ENCODE assay signal across 8 cellular contexts in the genomic region with DNA sequence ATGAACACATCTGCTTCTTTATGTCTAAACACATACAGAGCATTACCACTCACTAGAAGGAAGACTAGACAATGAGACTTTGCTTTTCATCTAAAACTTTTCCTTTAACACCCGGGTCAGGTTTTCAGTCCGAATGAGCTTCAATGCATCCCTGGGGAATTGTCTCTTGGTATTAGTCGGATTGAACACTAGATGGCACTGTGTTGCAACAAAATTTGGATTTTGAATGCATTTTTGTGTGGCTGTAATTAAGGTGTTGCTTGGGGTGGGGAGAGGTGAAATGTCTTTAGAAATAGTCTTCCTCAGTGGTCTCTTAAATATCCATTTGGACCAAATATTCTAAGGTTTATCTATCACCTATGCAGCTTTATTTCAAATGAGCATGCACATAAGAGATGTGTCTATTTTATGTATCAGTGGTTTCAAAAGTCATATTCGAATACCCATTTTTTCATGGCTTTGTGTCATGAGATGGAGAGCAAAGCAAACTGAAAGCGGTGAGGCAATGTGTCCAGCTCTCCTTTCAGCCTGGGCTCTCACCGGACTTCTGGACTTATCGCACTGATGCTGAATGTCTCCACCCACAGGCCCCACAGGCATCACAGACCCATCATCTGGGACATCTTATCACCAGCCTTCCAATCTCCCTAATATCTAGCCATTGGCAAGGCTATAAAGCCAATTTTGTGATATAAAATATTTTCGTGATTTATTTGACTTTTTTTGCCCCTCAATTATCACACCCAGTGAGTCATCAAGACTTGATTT.
DNase-seq lines count a peak whose midpoint lies in the region; ATAC-seq and TF ChIP-seq lines count a peak whose summit lies in the region.

No MANE protein-coding gene starts in this region.

- H3K9me3 Mint-ChIP-seq in activated CD4-positive, alpha-beta T cell treated with anti-CD3 and anti-CD28 coated beads for 36 hours (ENCODE audit: low read depth), result peaks cover 2% of the 10 kb centered on the region
- H3K9me3 Mint-ChIP-seq in stimulated activated naive CD8-positive, alpha-beta T cell treated with anti-CD3 and anti-CD28 coated beads, Interleukin-15, amount 100 ng/mL, for 72 hours, result peaks cover 0 to 3% of the 10 kb centered on the region in 2 donors

- in situ Hi-C loops in astrocyte of the spinal cord (cut with HindIII; ENCODE audit: low sequenced_read_pairs), result no loop called here

- CTCF ChIA-PET in activated CD4-positive, alpha-beta T cell treated with anti-CD3 and anti-CD28 coated beads for 36 hours (lab: Charles Lee), result interaction anchor here (0.6 to 3.1 kb wide), 39 partner anchors 9 to 1534 kb away, joined by 3 to 17 read pairs (median 4); no protein-coding TSS in a partner anchor

- peak overlapping the region; percentile 51 for H3K27ac Mint-ChIP-seq in activated CD4-positive, alpha-beta T cell treated with anti-CD3 and anti-CD28 coated beads for 36 hours
- H3K27ac Mint-ChIP-seq in stimulated activated naive CD8-positive, alpha-beta T cell treated with anti-CD3 and anti-CD28 coated beads, Interleukin-15, amount 100 ng/mL, for 72 hours, result peak overlapping the region; percentile 28 to 94

- intact Hi-C loops in activated CD4-positive, alpha-beta T cell treated with anti-CD3 and anti-CD28 coated beads for 36 hours (cut with DNase I, micrococcal nuclease), result loop anchor here (1.0 to 5.0 kb wide), 11 partner anchors 225 to 1335 kb away; no protein-coding TSS in a partner anchor

- POLR2A ChIA-PET in activated CD4-positive, alpha-beta T cell treated with anti-CD3 and anti-CD28 coated beads for 36 hours (lab: Charles Lee), result interaction anchor here (0.7 to 1.0 kb wide), 2 partner anchors 23 to 140 kb away, joined by 3 read pairs; no protein-coding TSS in a partner anchor

- peaks cover 9% of the 10 kb centered on the region for H3K27me3 Mint-ChIP-seq in activated CD4-positive, alpha-beta T cell treated with anti-CD3 and anti-CD28 coated beads for 36 hours
- no peaks in the 10 kb centered on the region for H3K27me3 Mint-ChIP-seq in stimulated activated naive CD8-positive, alpha-beta T cell treated with anti-CD3 and anti-CD28 coated beads, Interleukin-15, amount 100 ng/mL, for 72 hours

- DNase-seq in activated CD4-positive, alpha-beta T cell treated with anti-CD3 and anti-CD28 coated beads for 36 hours, result no peak
- DNase-seq in activated CD4-positive, alpha-beta T cell treated with anti-CD3 and anti-CD28 coated beads, Interleukin-2, amount 50 U/mL, for 1 hour, result no peak
- DNase-seq in KG1 (lab: John Stamatoyannopoulos, UW) (peak; percentile 36), NOMO-1 treated with DMSO at 0.1 percent for 48 hours (lab: John Stamatoyannopoulos, UW; ENCODE audit: unreplicated experiment) (peak; percentile 63), astrocyte of the spinal cord (ENCODE audit: low read depth, low spot score) (peak; percentile 63), iPS-NIHi11 (ENCODE audit: low spot score) (peak; percentile 69)
- DNase-seq in stimulated activated naive CD8-positive, alpha-beta T cell treated with anti-CD3 and anti-CD28 coated beads, Interleukin-15, amount 100 ng/mL, for 72 hours, result peak in 1 of 2 donors; percentile 40

- no peak overlapping the region for H3K4me3 Mint-ChIP-seq in activated CD4-positive, alpha-beta T cell treated with anti-CD3 and anti-CD28 coated beads for 36 hours
- H3K4me3 Mint-ChIP-seq in stimulated activated naive CD8-positive, alpha-beta T cell treated with anti-CD3 and anti-CD28 coated beads, Interleukin-15, amount 100 ng/mL, for 72 hours, result peak overlapping the region; percentile 27 to 94

- TF ChIP-seq CTCF in astrocyte of the spinal cord (IDR thresholded peaks at IDR 0.05; ENCODE audit: low read depth, low read length), result peak; percentile 57

- peaks cover 41% of the 10 kb centered on the region for H3K4me1 Mint-ChIP-seq in activated CD4-positive, alpha-beta T cell treated with anti-CD3 and anti-CD28 coated beads for 36 hours
- H3K4me1 Mint-ChIP-seq in stimulated activated naive CD8-positive, alpha-beta T cell treated with anti-CD3 and anti-CD28 coated beads, Interleukin-15, amount 100 ng/mL, for 72 hours, result peaks cover 49% of the 10 kb centered on the region

- peaks cover 4% of the 10 kb centered on the region for H3K36me3 Mint-ChIP-seq in activated CD4-positive, alpha-beta T cell treated with anti-CD3 and anti-CD28 coated beads for 36 hours (ENCODE audit: low read depth)

- no peak for ATAC-seq in activated CD4-positive, alpha-beta T cell treated with anti-CD3 and anti-CD28 coated beads for 36 hours
- no peak for ATAC-seq in stimulated activated naive CD8-positive, alpha-beta T cell treated with anti-CD3 and anti-CD28 coated beads, Interleukin-15, amount 100 ng/mL, for 72 hours
- ATAC-seq in HG03097 (IDR thresholded peaks at IDR 0.05; ENCODE audit: low FRiP score, unreplicated experiment), result no peak

- no peak overlapping the region for H3K4me3 ChIP-seq in astrocyte of the spinal cord (ENCODE audit: low read depth, low read length)

Comparison
In these comparisons a context has a peak if more than half of its experiments do, and no peak if none do; other contexts are left out.
1. DNase-seq: peak in KG1 (single experiment), NOMO-1 treated with DMSO at 0.1 percent for 48 hours (single experiment), astrocyte of the spinal cord (single experiment) and iPS-NIHi11 (single experiment); none in activated CD4-positive, alpha-beta T cell treated with anti-CD3 and anti-CD28 coated beads for 36 hours (single experiment) and activated CD4-positive, alpha-beta T cell treated with anti-CD3 and anti-CD28 coated beads, Interleukin-2, amount 50 U/mL, for 1 hour (single experiment).